In the genomic region with DNA sequence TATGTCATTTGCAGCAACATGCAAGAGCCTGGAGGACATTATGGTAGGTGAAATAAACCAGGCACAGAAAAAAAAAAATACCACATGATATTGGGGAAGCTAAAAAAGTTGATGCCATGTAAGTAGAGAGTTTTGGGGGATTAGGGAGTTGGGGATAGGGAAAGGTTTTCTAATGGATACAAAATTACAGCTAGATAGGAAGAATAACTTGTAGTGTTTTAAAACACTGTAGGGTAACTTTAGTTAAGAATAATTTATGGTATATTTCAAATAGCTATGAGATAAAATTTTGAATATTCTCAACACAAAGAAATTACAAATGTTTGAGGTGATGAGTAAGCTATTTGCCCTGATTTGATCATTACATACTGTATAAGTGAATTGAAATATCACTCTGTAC, we compare ENCODE assay signal across 8 cellular contexts.
"Had no signal": no experiment of that assay in that cellular context is flagged by ENCODE, and none has a peak within 500 bp of the region (broad histone marks: within the 10 kb centered on the region; RNA-seq: fewer than 3 reads in every experiment).

No MANE protein-coding gene starts in this region.

- FAIRE-seq: G401.6, GM12878, GM12891, GM12892, GM18507, GM19239 had no signal

- H3K4me3 ChIP-seq: GM12878 had no signal

- DNase-seq: GDM1, GF-D8 had no signal

- ATAC-seq: GM12878 had no signal
